In genomic region chr13:50410921-50411712, GRCh38 we compare ENCODE assay signal across 9 cellular contexts.
A peak's percentile ranks its signal among the peaks of the same experiment; 100 is the strongest.
DNase-seq lines count a peak whose midpoint lies in the region; ATAC-seq, FAIRE-seq and TF ChIP-seq lines count a peak whose summit lies in the region.
"Had no signal": no experiment of that assay in that cellular context is flagged by ENCODE, and none has a peak within 500 bp of the region (broad histone marks: within the 10 kb centered on the region; RNA-seq: fewer than 3 reads in every experiment).

No MANE protein-coding gene starts in this region.

- peaks cover 18% of the 10 kb centered on the region for H3K9me3 Mint-ChIP-seq in WTC11

- peaks cover 24% of the 10 kb centered on the region for H3K4me1 Mint-ChIP-seq in WTC11

- intact Hi-C loops in Right ventricle myocardium superior (cut with DNase I) (no loop called here), cardiac septum (cut with DNase I) (no loop called here)

- FAIRE-seq in urothelium cell line (lab: Jason Lieb, UNC) = no peak
- FAIRE-seq: colon had no signal

- peaks cover 19% of the 10 kb centered on the region for H3K36me3 Mint-ChIP-seq in WTC11

- CTCF ChIA-PET in WTC11 (lab: Charles Lee) = no interaction called here

- ATAC-seq in Right ventricle myocardium superior (ENCODE audit: poor library complexity) = peak; percentile 52
- peak; percentile 38 for ATAC-seq in WTC11
- no peak for ATAC-seq in HG03571 (IDR thresholded peaks at IDR 0.05; ENCODE audit: unreplicated experiment)
- ATAC-seq in GM18909 (IDR thresholded peaks at IDR 0.05; ENCODE audit: poor library complexity, unreplicated experiment) = no peak

- H3K27ac Mint-ChIP-seq in WTC11 = no peak overlapping the region

- no peak for TF ChIP-seq CTCF in WTC11 (IDR thresholded peaks at IDR 0.05)

- DNase-seq in Right ventricle myocardium superior = no peak
- DNase-seq in cardiac septum (ENCODE audit: low spot score) = no peak
- DNase-seq in WTC11 (ENCODE audit: low spot score) = no peak
- DNase-seq in hepatic stellate cell (ENCODE audit: low spot score) = peak; percentile 73
- peak; percentile 78 for DNase-seq in urothelium cell line (ENCODE audit: low spot score)
- DNase-seq in SIG-M5 (lab: John Stamatoyannopoulos, UW) = no peak

- peaks cover under 1% of the 10 kb centered on the region; the same call in 1 of the 2 replicates for H3K27me3 Mint-ChIP-seq in WTC11 (ENCODE audit: low read depth)

- POLR2A ChIA-PET in WTC11 (lab: Charles Lee) = no interaction called here

- no peak overlapping the region for H3K4me3 Mint-ChIP-seq in WTC11

TF ChIP-seq in WTC11, 78 proteins besides CTCF, POLR2A, EP300 and RAD21:
- TF ChIP-seq ZNF232 (CRISPR knock-in tag; IDR thresholded peaks at IDR 0.05) (no peak), MAX (CRISPR knock-in tag; IDR thresholded peaks at IDR 0.05) (no peak), TEAD4 (CRISPR knock-in tag; IDR thresholded peaks at IDR 0.05) (no peak), ETV6 (CRISPR knock-in tag; IDR thresholded peaks at IDR 0.05) (no peak), ZNF416 (CRISPR knock-in tag; IDR thresholded peaks at IDR 0.05) (no peak), NFATC4 (CRISPR knock-in tag; IDR thresholded peaks at IDR 0.05) (no peak), PREB (CRISPR knock-in tag; IDR thresholded peaks at IDR 0.05; ENCODE audit: borderline replicate concordance) (no peak), HMGXB4 (CRISPR knock-in tag; IDR thresholded peaks at IDR 0.05) (no peak), FOXK1 (CRISPR knock-in tag; IDR thresholded peaks at IDR 0.05) (no peak)

Comparison
In these comparisons a context has a peak if more than half of its experiments do, and no peak if none do; other contexts are left out.
1. ATAC-seq: peak in Right ventricle myocardium superior (single experiment) and WTC11 (single experiment); none in HG03571 (single experiment) and GM18909 (single experiment).
2. DNase-seq: peak in hepatic stellate cell (single experiment) and urothelium cell line (single experiment); none in Right ventricle myocardium superior (single experiment), cardiac septum (single experiment), WTC11 (single experiment) and SIG-M5 (single experiment).